8 cellular contexts compared by ENCODE assay signal in genomic region chr1:54052470-54052933, GRCh38. TPM values are rescaled to one million over a fixed set of nuclear protein-coding genes. Genes with fewer than 3 reads are reported as not detected.
DNase-seq lines count a peak whose midpoint lies in the region; ATAC-seq, FAIRE-seq and TF ChIP-seq lines count a peak whose summit lies in the region.

No MANE protein-coding gene starts in this region.

- intact Hi-C loops in mammary epithelial cell (cut with micrococcal nuclease): loop anchor here (5.0 kb wide), 1 partner anchor 355 kb away; the partner anchor contains the start of gene SSBP3

- dilution Hi-C loops in mammary epithelial cell (cut with HindIII; ENCODE audit: low sequenced_read_pairs) (no loop called here), keratinocyte (cut with MboI; ENCODE audit: extremely low pct_ligation_motif_present, low sequenced_read_pairs) (no loop called here)

- H3K79me2 ChIP-seq in mammary epithelial cell (ENCODE audit: insufficient read depth, low read length): peaks cover 59% of the 10 kb centered on the region
- H3K79me2 ChIP-seq in keratinocyte (ENCODE audit: control insufficient read depth, insufficient read depth, low read length): peaks cover 46% of the 10 kb centered on the region

- TF ChIP-seq CTCF in mammary epithelial cell (conservative IDR thresholded peaks at IDR 0.05 in 1 of 2, IDR thresholded peaks at IDR 0.05 in 1 of 2; ENCODE audit: extremely low read depth in 1 of 2, insufficient read depth in 1 of 2, low read depth in 1 of 2, low read length in 2 of 2): no peak
- no peak for TF ChIP-seq CTCF in keratinocyte (optimal IDR thresholded peaks at IDR 0.05 in 1 of 3, IDR thresholded peaks at IDR 0.05 in 1 of 3, conservative IDR thresholded peaks at IDR 0.05 in 1 of 3; ENCODE audit: extremely low read depth in 1 of 3, insufficient read depth in 2 of 3, low read length in 3 of 3)

- H3K36me3 Mint-ChIP-seq in CD8-positive, alpha-beta memory T cell: peaks cover 2 to 19% (median 10%) of the 10 kb centered on the region in 3 donors

- WGBS in mammary epithelial cell (ENCODE audit: low coverage, missing lambda C conversion rate): 2% methylated on average over 19 of the region's 23 CpGs

- BruUV-seq in mammary epithelial cell (replicated peaks; lab: Mats Ljungman, UMichigan): no TSS peak

- H3K9ac ChIP-seq in SK-N-MC (ENCODE audit: insufficient read length) (peak overlapping the region; percentile 84), mammary epithelial cell (ENCODE audit: insufficient read depth, low read length) (peak overlapping the region; percentile 77), keratinocyte (ENCODE audit: control insufficient read depth, extremely low read depth, insufficient read depth, low read length) (peak overlapping the region; percentile 90)

- peak; percentile 26 for FAIRE-seq in keratinocyte (lab: Jason Lieb, UNC)

- H3K9me3 Mint-ChIP-seq in CD8-positive, alpha-beta memory T cell: no peaks in the 10 kb centered on the region

- CTCF ChIA-PET in CD8-positive, alpha-beta memory T cell (lab: Charles Lee): interaction anchor here (0.7 to 1.7 kb wide), 5 partner anchors 20 to 710 kb away, joined by 3 to 4 read pairs (median 3); partner anchors contain the start of gene IFT25
- CTCF ChIA-PET in mammary epithelial cell (lab: Charles Lee; ENCODE audit: low non-redundant PET): no interaction called here

- no peak overlapping the region for H3K4me3 Mint-ChIP-seq in CD8-positive, alpha-beta memory T cell

- H3K4me1 ChIP-seq in CD8-positive, alpha-beta memory T cell (ENCODE audit: insufficient read depth, low read length): peaks cover 53% of the 10 kb centered on the region
- peaks cover 6% of the 10 kb centered on the region for H3K4me1 ChIP-seq in mammary epithelial cell (ENCODE audit: insufficient read depth, low read length)
- H3K4me1 ChIP-seq in keratinocyte (ENCODE audit: control insufficient read depth, extremely low read depth, insufficient read depth, low read length): peaks cover 15% of the 10 kb centered on the region

- H3K27ac Mint-ChIP-seq in CD8-positive, alpha-beta memory T cell: no peak overlapping the region

- peak overlapping the region; percentile 97 for H2AFZ ChIP-seq in mammary epithelial cell (ENCODE audit: low read depth, low read length)
- H2AFZ ChIP-seq in keratinocyte (ENCODE audit: control insufficient read depth, low read length): peak overlapping the region; percentile 99

- H3K27me3 Mint-ChIP-seq in CD8-positive, alpha-beta memory T cell: no peaks in the 10 kb centered on the region

- in situ Hi-C loops in mammary epithelial cell (cut with MboI; ENCODE audit: low sequenced_read_pairs in 2 of 2): loop anchor here in 1 of 2 donors (25.0 kb wide), 1 partner anchor 760 kb away; the partner anchor contains the start of gene TTC22

- H4K20me1 ChIP-seq in mammary epithelial cell (ENCODE audit: insufficient read depth, low read length): no peaks in the 10 kb centered on the region
- H4K20me1 ChIP-seq in keratinocyte (ENCODE audit: control insufficient read depth, extremely low read depth, insufficient read depth, low read length): no peaks in the 10 kb centered on the region

- ATAC-seq in GM18909 (IDR thresholded peaks at IDR 0.05; ENCODE audit: poor library complexity, unreplicated experiment) (peak; percentile 20), HG03457 (IDR thresholded peaks at IDR 0.05; ENCODE audit: unreplicated experiment) (peak; percentile 10)

- POLR2A ChIA-PET in CD8-positive, alpha-beta memory T cell (lab: Charles Lee): interaction anchor here (0.6 to 1.9 kb wide), 6 partner anchors 9 to 437 kb away, joined by 3 to 24 read pairs (median 3); partner anchors contain the start of genes IFT25 and LRRC42

- H3K4me1 Mint-ChIP-seq in CD8-positive, alpha-beta memory T cell: peaks cover 37 to 61% (median 60%) of the 10 kb centered on the region in 3 donors

- no peaks in the 10 kb centered on the region for H3K9me1 ChIP-seq in keratinocyte (ENCODE audit: control insufficient read depth, extremely low read depth, insufficient read depth, low read length)

- H3K36me3 ChIP-seq in CD8-positive, alpha-beta memory T cell (ENCODE audit: insufficient read depth, low read length): no peaks in the 10 kb centered on the region
- H3K36me3 ChIP-seq in SK-N-MC (ENCODE audit: insufficient read depth, low read length) (no peaks in the 10 kb centered on the region), mammary epithelial cell (ENCODE audit: insufficient read depth, low read length) (no peaks in the 10 kb centered on the region), keratinocyte (ENCODE audit: control insufficient read depth in 2 of 2, extremely low read depth in 1 of 2, insufficient read depth in 2 of 2, low read length in 2 of 2) (no peaks in the 10 kb centered on the region)

- H3K4me3 ChIP-seq in CD8-positive, alpha-beta memory T cell (ENCODE audit: low read length): peak overlapping the region; percentile 93
- H3K4me3 ChIP-seq in SK-N-MC (peak overlapping the region; percentile 99), mammary epithelial cell (replicated peaks in 1 of 3; ENCODE audit: insufficient read depth in 1 of 3, low read depth in 2 of 3, low read length in 3 of 3) (peak overlapping the region; percentile 56 to 90 (median 89)), keratinocyte (ENCODE audit: control insufficient read depth in 2 of 3, extremely low read depth in 1 of 3, insufficient read depth in 2 of 3, low read depth in 1 of 3, low read length in 3 of 3) (peak overlapping the region; percentile 89 to 99 (median 97))

- H3K4me2 ChIP-seq in mammary epithelial cell (ENCODE audit: insufficient read depth, low read depth, low read length) (peak overlapping the region; percentile 88), keratinocyte (ENCODE audit: control insufficient read depth, extremely low read depth, insufficient read depth, low read depth, low read length) (peak overlapping the region; percentile 99)

- H3K27me3 ChIP-seq in CD8-positive, alpha-beta memory T cell (ENCODE audit: insufficient read depth, low read length, poor library complexity, severe bottlenecking): no peaks in the 10 kb centered on the region
- H3K27me3 ChIP-seq in mammary epithelial cell (ENCODE audit: insufficient read depth, low read length) (no peaks in the 10 kb centered on the region), keratinocyte (ENCODE audit: control insufficient read depth, extremely low read depth, insufficient read depth, low read length) (no peaks in the 10 kb centered on the region)

- no peaks in the 10 kb centered on the region for H3K9me3 ChIP-seq in CD8-positive, alpha-beta memory T cell (ENCODE audit: low read length)
- H3K9me3 ChIP-seq in SK-N-MC (ENCODE audit: low read depth, low read length) (no peaks in the 10 kb centered on the region), mammary epithelial cell (replicated peaks; ENCODE audit: insufficient read depth, low read length) (no peaks in the 10 kb centered on the region), keratinocyte (ENCODE audit: control insufficient read depth, low read depth, low read length) (no peaks in the 10 kb centered on the region)

- peak overlapping the region; percentile 93 for H3K27ac ChIP-seq in CD8-positive, alpha-beta memory T cell (ENCODE audit: low read depth, low read length)
- H3K27ac ChIP-seq in SK-N-MC (0 out of 2 replicates have a peak overlapping the region, but pooled peaks have one; percentile 33), mammary epithelial cell (ENCODE audit: insufficient read depth, low read depth, low read length) (peak overlapping the region; percentile 91), keratinocyte (ENCODE audit: control insufficient read depth, insufficient read depth, low read length) (peak overlapping the region; percentile 91)

- peak in 4 of 5 donors; percentile 18 to 59 (median 41) for DNase-seq in CD8-positive, alpha-beta memory T cell
- no peak for DNase-seq in SK-N-MC (ENCODE audit: low read depth, low spot score)
- peak; percentile 57 for DNase-seq in mammary epithelial cell
- DNase-seq in keratinocyte (ENCODE audit: low read depth, low spot score): no peak
- peak; percentile 33 to 57 for DNase-seq in stimulated activated CD4-positive, alpha-beta T cell treated with anti-CD3 and anti-CD28 coated beads, Interleukin-2, amount 100 ng/mL, for 24 hours
- no peak for DNase-seq in NOMO-1 (lab: John Stamatoyannopoulos, UW; ENCODE audit: unreplicated experiment in 2 of 2)

RNA-seq across cellular contexts. Expression of gene TMEM59, which starts 0.5 kb away (rescaled TPM):
- total RNA-seq in CD8-positive, alpha-beta memory T cell: 100 to 1,000 TPM; 140 to 149 TPM
- polyA plus RNA-seq in CD8-positive, alpha-beta memory T cell: 580 TPM
- 100 to 1,000 TPM; 164 to 223 TPM for total RNA-seq in mammary epithelial cell
- polyA plus RNA-seq in mammary epithelial cell (182 TPM), keratinocyte (188 to 399 TPM (median 342 TPM) in 3 replicates)
- polyA minus RNA-seq in mammary epithelial cell (61.5 TPM), keratinocyte (86.3 to 135 TPM (median 120 TPM) in 3 replicates)
- 157 TPM for polyA plus RNA-seq in keratinocyte (2011; ENCODE audit: low read depth)
- 142 and 249 TPM in 2 replicates for polyA plus RNA-seq in keratinocyte (2011; cell fraction: cytosol; rRNA removed)
- 260 and 307 TPM in 2 replicates for polyA plus RNA-seq in keratinocyte (2011; cell fraction: nucleus; rRNA removed)
- 159 and 368 TPM in 2 replicates for polyA plus RNA-seq in keratinocyte (2012; ENCODE audit: low replicate concordance)
- 159 TPM for polyA minus RNA-seq in keratinocyte (2011; cell fraction: cytosol; rRNA and poly(A)+ RNA removed)
- 165 and 217 TPM in 2 replicates for polyA minus RNA-seq in keratinocyte (2011; cell fraction: nucleus; rRNA and poly(A)+ RNA removed)

RNA-seq across cellular contexts. Expression of gene TCEANC2, which starts 0.9 kb away (rescaled TPM):
- total RNA-seq in CD8-positive, alpha-beta memory T cell: 10 to 100 TPM; 10.9 to 11.4 TPM
- polyA plus RNA-seq in CD8-positive, alpha-beta memory T cell: 6.1 TPM
- total RNA-seq in mammary epithelial cell: 1 to 10 TPM; 3.8 to 5.5 TPM
- 3.4 TPM for polyA plus RNA-seq in mammary epithelial cell
- polyA minus RNA-seq in mammary epithelial cell: 9.6 TPM
- polyA plus RNA-seq in keratinocyte: 3.5 to 5.2 TPM (median 4.3 TPM) in 3 replicates
- 8.3 TPM for polyA plus RNA-seq in keratinocyte (2011; ENCODE audit: low read depth)
- polyA plus RNA-seq in keratinocyte (2011; cell fraction: cytosol; rRNA removed): 3.3 and 3.8 TPM in 2 replicates
- 7.1 and 7.9 TPM in 2 replicates for polyA plus RNA-seq in keratinocyte (2011; cell fraction: nucleus; rRNA removed)
- 2.5 and 3.1 TPM in 2 replicates for polyA plus RNA-seq in keratinocyte (2012; ENCODE audit: low replicate concordance)
- 4.5 to 5.0 TPM (median 4.9 TPM) in 3 replicates for polyA minus RNA-seq in keratinocyte
- 4.4 TPM for polyA minus RNA-seq in keratinocyte (2011; cell fraction: cytosol; rRNA and poly(A)+ RNA removed)
- 3.4 and 4.7 TPM in 2 replicates for polyA minus RNA-seq in keratinocyte (2011; cell fraction: nucleus; rRNA and poly(A)+ RNA removed)

RNA-seq across cellular contexts. Expression of gene LDLRAD1, which starts 34.5 kb away (rescaled TPM):
- total RNA-seq in CD8-positive, alpha-beta memory T cell: not detected
- polyA plus RNA-seq in CD8-positive, alpha-beta memory T cell: not detected
- not detected for total RNA-seq in mammary epithelial cell
- not detected for polyA plus RNA-seq in mammary epithelial cell
- not detected for polyA minus RNA-seq in mammary epithelial cell
- polyA plus RNA-seq in keratinocyte: not detected in 3 replicates
- not detected for polyA plus RNA-seq in keratinocyte (2011; ENCODE audit: low read depth)
- polyA plus RNA-seq in keratinocyte (2011; cell fraction: cytosol; rRNA removed): not detected in 2 replicates
- not detected in 2 replicates for polyA plus RNA-seq in keratinocyte (2011; cell fraction: nucleus; rRNA removed)
- polyA plus RNA-seq in keratinocyte (2012; ENCODE audit: low replicate concordance): not detected in 2 replicates
- not detected in 3 replicates for polyA minus RNA-seq in keratinocyte
- polyA minus RNA-seq in keratinocyte (2011; cell fraction: cytosol; rRNA and poly(A)+ RNA removed): not detected
- not detected in 2 replicates for polyA minus RNA-seq in keratinocyte (2011; cell fraction: nucleus; rRNA and poly(A)+ RNA removed)

Comparison
In these comparisons a context has a peak if more than half of its experiments do, and no peak if none do; other contexts are left out.
1. DNase-seq: peak in CD8-positive, alpha-beta memory T cell (4 of 5), mammary epithelial cell (single experiment) and stimulated activated CD4-positive, alpha-beta T cell treated with anti-CD3 and anti-CD28 coated beads, Interleukin-2, amount 100 ng/mL, for 24 hours (2 of 2); none in SK-N-MC (single experiment), keratinocyte (single experiment) and NOMO-1 (0 of 2).
2. H3K27ac ChIP-seq: peak in every context shown above with its lines; median percentile 93 in CD8-positive, alpha-beta memory T cell; 91 in mammary epithelial cell; 91 in keratinocyte; 33 in SK-N-MC.
3. Peak in every context shown above with its lines, with median percentiles within 50 percentile points of each other: H3K4me3 ChIP-seq and H3K9ac ChIP-seq.